ENCODE assay signal across 26 cellular contexts in the genomic region with DNA sequence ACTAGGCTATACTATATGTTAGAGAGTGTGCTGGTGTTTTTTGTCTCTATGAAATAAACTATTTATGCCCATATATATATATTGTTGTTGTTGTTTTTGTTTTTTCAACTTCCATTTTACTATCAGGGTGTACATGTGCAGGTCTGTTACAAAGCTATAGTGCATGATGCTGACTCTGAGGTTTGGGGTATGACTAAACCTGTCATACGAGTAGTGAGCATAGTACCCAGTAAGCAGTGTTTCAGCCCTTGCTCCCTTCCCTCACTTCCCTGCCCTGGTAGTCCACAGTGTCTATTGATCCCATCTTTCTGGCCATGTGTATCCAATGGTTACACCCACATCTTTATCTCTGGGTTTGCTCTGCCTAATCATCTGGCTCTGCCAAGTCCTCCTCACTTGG.
"Had no signal": no experiment of that assay in that cellular context is flagged by ENCODE, and none has a peak within 500 bp of the region (broad histone marks: within the 10 kb centered on the region; RNA-seq: fewer than 3 reads in every experiment).

No MANE protein-coding gene starts in this region.

- H3K9me3 Mint-ChIP-seq: activated CD4-positive, alpha-beta memory T cell treated with anti-CD3 and anti-CD28 coated beads, Interleukin-2, amount 10 ng/mL, durations not matched to agents 7 days and 5 days; activated naive CD4-positive, alpha-beta T cell treated with anti-CD3 and anti-CD28 coated beads, Interleukin-2, amount 50 U/mL, for 24 hours; activated T-helper 1 cell treated with anti-CD3 and anti-CD28 coated beads, Interleukin-12 subunit alpha, Interleukin-12 subunit beta, Interleukin-2, Interleukin-4 antibody, amounts not matched to agents 30 ng/mL and 10 ng/mL and 1 ng/mL, durations not matched to agents 14 hours and 24 hours and 36 hours; immature natural killer cell; mesothelial cell of epicardium; natural killer cell; stimulated activated naive CD8-positive, alpha-beta T cell treated with anti-CD3 and anti-CD28 coated beads, Interleukin-15, Interleukin-2, amounts not matched to agents 100 ng/mL and 50 ng/mL, for 24 hours; WTC11 had no signal

- DNase-seq: activated CD4-positive, alpha-beta memory T cell treated with anti-CD3 and anti-CD28 coated beads, Interleukin-2, amount 10 ng/mL, durations not matched to agents 7 days and 5 days; activated CD4-positive, alpha-beta T cell treated with anti-CD3 and anti-CD28 coated beads for 48 hours; activated gamma-delta T cell treated with Interleukin-2 at 50 U/mL for 16 hours; anterior cingulate cortex; body of pancreas; caudate nucleus; dermis blood vessel endothelial cell; effector CD8-positive, alpha-beta T cell; foreskin melanocyte; glutamatergic neuron; immature natural killer cell; left lung; natural killer cell; ovary; psoas muscle; stimulated activated CD4-positive, alpha-beta T cell treated with anti-CD3 and anti-CD28 coated beads, Interleukin-4, amount 100 ng/mL, for 24 hours; T-helper 1 cell; T-helper 9 cell; tibial artery had no signal

- H3K27me3 ChIP-seq: body of pancreas, hepatocyte, left lung, ovary, right atrium auricular region, tibial artery had no signal

- H3K4me3 ChIP-seq: body of pancreas, hepatocyte, left lung, ovary, psoas muscle, right atrium auricular region, tibial artery had no signal

- H3K36me3 Mint-ChIP-seq: activated naive CD4-positive, alpha-beta T cell treated with anti-CD3 and anti-CD28 coated beads, Interleukin-2, amount 50 U/mL, for 24 hours; immature natural killer cell; mesothelial cell of epicardium; natural killer cell; WTC11 had no signal

- H3K36me3 ChIP-seq: left lung, ovary, right atrium auricular region, tibial artery had no signal

- H3K79me2 ChIP-seq: hepatocyte had no signal

- H3K9me3 ChIP-seq: body of pancreas, left lung, ovary, psoas muscle, right atrium auricular region, tibial artery had no signal

- H3K4me3 Mint-ChIP-seq: activated CD4-positive, alpha-beta memory T cell treated with anti-CD3 and anti-CD28 coated beads, Interleukin-2, amount 10 ng/mL, durations not matched to agents 7 days and 5 days; activated naive CD4-positive, alpha-beta T cell treated with anti-CD3 and anti-CD28 coated beads, Interleukin-2, amount 50 U/mL, for 24 hours; activated T-helper 1 cell treated with anti-CD3 and anti-CD28 coated beads, Interleukin-12 subunit alpha, Interleukin-12 subunit beta, Interleukin-2, Interleukin-4 antibody, amounts not matched to agents 30 ng/mL and 10 ng/mL and 1 ng/mL, durations not matched to agents 14 hours and 24 hours and 36 hours; immature natural killer cell; mesothelial cell of epicardium; natural killer cell; stimulated activated naive CD8-positive, alpha-beta T cell treated with anti-CD3 and anti-CD28 coated beads, Interleukin-15, Interleukin-2, amounts not matched to agents 100 ng/mL and 50 ng/mL, for 24 hours; WTC11 had no signal

- H3K27me3 Mint-ChIP-seq: activated naive CD4-positive, alpha-beta T cell treated with anti-CD3 and anti-CD28 coated beads, Interleukin-2, amount 50 U/mL, for 24 hours; stimulated activated naive CD8-positive, alpha-beta T cell treated with anti-CD3 and anti-CD28 coated beads, Interleukin-15, Interleukin-2, amounts not matched to agents 100 ng/mL and 50 ng/mL, for 24 hours had no signal

- H3K27ac Mint-ChIP-seq: activated CD4-positive, alpha-beta memory T cell treated with anti-CD3 and anti-CD28 coated beads, Interleukin-2, amount 10 ng/mL, durations not matched to agents 7 days and 5 days; activated naive CD4-positive, alpha-beta T cell treated with anti-CD3 and anti-CD28 coated beads, Interleukin-2, amount 50 U/mL, for 24 hours; activated T-helper 1 cell treated with anti-CD3 and anti-CD28 coated beads, Interleukin-12 subunit alpha, Interleukin-12 subunit beta, Interleukin-2, Interleukin-4 antibody, amounts not matched to agents 30 ng/mL and 10 ng/mL and 1 ng/mL, durations not matched to agents 14 hours and 24 hours and 36 hours; immature natural killer cell; mesothelial cell of epicardium; natural killer cell; stimulated activated naive CD8-positive, alpha-beta T cell treated with anti-CD3 and anti-CD28 coated beads, Interleukin-15, Interleukin-2, amounts not matched to agents 100 ng/mL and 50 ng/mL, for 24 hours; WTC11 had no signal

- H2AFZ ChIP-seq: hepatocyte had no signal

- ATAC-seq: body of pancreas, natural killer cell, psoas muscle, WTC11 had no signal

- H3K4me2 ChIP-seq: hepatocyte had no signal

- H3K27ac ChIP-seq: body of pancreas, hepatocyte, ovary, psoas muscle, right atrium auricular region, tibial artery had no signal

- H3K4me1 ChIP-seq: body of pancreas, psoas muscle had no signal

- H3K4me1 Mint-ChIP-seq: activated naive CD4-positive, alpha-beta T cell treated with anti-CD3 and anti-CD28 coated beads, Interleukin-2, amount 50 U/mL, for 24 hours; immature natural killer cell; natural killer cell had no signal
